Comparison of ENCODE assay signal across 9 cellular contexts in genomic region chr14:95520346-95520745, GRCh38. TPM values are rescaled to one million over a fixed set of nuclear protein-coding genes. Genes with fewer than 3 reads are reported as not detected.
DNase-seq lines count a peak whose midpoint lies in the region; ATAC-seq and TF ChIP-seq lines count a peak whose summit lies in the region.
"Had no signal": no experiment of that assay in that cellular context is flagged by ENCODE, and none has a peak within 500 bp of the region (broad histone marks: within the 10 kb centered on the region; RNA-seq: fewer than 3 reads in every experiment).

No MANE protein-coding gene starts in this region.

- no peak overlapping the region for H3K27ac ChIP-seq in testis

- no peak overlapping the region for H3K4me3 ChIP-seq in testis

- no peak for TF ChIP-seq CTCF in testis (IDR thresholded peaks at IDR 0.05)

- DNase-seq in AML-193 (lab: John Stamatoyannopoulos, UW) (peak; percentile 54 to 56), naive B cell (peak; percentile 26), NOMO-1 (lab: John Stamatoyannopoulos, UW; ENCODE audit: unreplicated experiment in 2 of 2) (no peak), testis (no peak), DMS 273 treated with DMSO at 0.1 percent for 48 hours (lab: John Stamatoyannopoulos, UW) (no peak), kidney glomerular epithelial cell (lab: John Stamatoyannopoulos, UW) (no peak)
- DNase-seq in activated naive CD4-positive, alpha-beta T cell treated with anti-CD3 and anti-CD28 coated beads, Interleukin-2, amount 50 U/mL, for 72 hours (ENCODE audit: low spot score in 2 of 2) = no peak
- DNase-seq: NCI-H146 had no signal

- H3K4me1 ChIP-seq in testis = peaks cover 58% of the 10 kb centered on the region

- no peaks in the 10 kb centered on the region for H3K27me3 ChIP-seq in testis

- H3K27me3 Mint-ChIP-seq in IgD-negative memory B cell = no peaks in the 10 kb centered on the region
- no peaks in the 10 kb centered on the region for H3K27me3 Mint-ChIP-seq in naive B cell

- intact Hi-C loops in testis (cut with DNase I; ENCODE audit: low total_unique reads) = no loop called here

- no peak for ATAC-seq in activated naive CD4-positive, alpha-beta T cell treated with anti-CD3 and anti-CD28 coated beads, Interleukin-2, amount 50 U/mL, for 72 hours
- ATAC-seq in naive B cell (ENCODE audit: low read depth in 2 of 2) = peak in 1 of 2 donors; percentile 10

- no peaks in the 10 kb centered on the region for H3K36me3 Mint-ChIP-seq in IgD-negative memory B cell
- H3K36me3 Mint-ChIP-seq in activated naive CD4-positive, alpha-beta T cell treated with anti-CD3 and anti-CD28 coated beads, Interleukin-2, amount 50 U/mL, for 72 hours = peaks cover under 1 to 5% of the 10 kb centered on the region in 2 donors
- no peaks in the 10 kb centered on the region for H3K36me3 Mint-ChIP-seq in naive B cell

- H3K9me3 Mint-ChIP-seq in IgD-negative memory B cell (no peaks in the 10 kb centered on the region), naive B cell (no peaks in the 10 kb centered on the region)
- no peaks in the 10 kb centered on the region for H3K9me3 Mint-ChIP-seq in activated naive CD4-positive, alpha-beta T cell treated with anti-CD3 and anti-CD28 coated beads, Interleukin-2, amount 50 U/mL, for 72 hours

- WGBS in testis, 2 donors = 74 to 84% methylated on average over 3 of the region's 3 CpGs

- H3K27ac Mint-ChIP-seq in IgD-negative memory B cell (peak overlapping the region; percentile 79 to 95 (median 94)), naive B cell (peak overlapping the region in 5 of 6 donors; percentile 3 to 96 (median 91))
- H3K27ac Mint-ChIP-seq in activated naive CD4-positive, alpha-beta T cell treated with anti-CD3 and anti-CD28 coated beads, Interleukin-2, amount 50 U/mL, for 72 hours = peak overlapping the region; percentile 87 to 97

- H3K4me3 Mint-ChIP-seq in IgD-negative memory B cell (peak overlapping the region; percentile 76 to 89 (median 83)), naive B cell (peak overlapping the region; percentile 54 to 95 (median 80))

- H3K9me3 ChIP-seq in testis = no peaks in the 10 kb centered on the region

- H3K4me1 Mint-ChIP-seq in IgD-negative memory B cell = peaks cover 41 to 57% (median 44%) of the 10 kb centered on the region in 3 donors
- peaks cover 54 to 68% (median 60%) of the 10 kb centered on the region in 3 donors for H3K4me1 Mint-ChIP-seq in naive B cell

- no peaks in the 10 kb centered on the region for H3K36me3 ChIP-seq in testis (ENCODE audit: low read depth, missing control alignments)

- no peak for TF ChIP-seq POLR2A in testis (IDR thresholded peaks at IDR 0.05)

RNA-seq across cellular contexts. Expression of gene SYNE3, which starts 3.9 kb away (rescaled TPM):
- 8.8 TPM for polyA plus RNA-seq in IgD-negative memory B cell
- 10 to 100 TPM in 1 of 2 donors, 1 to 10 TPM in 1; 9.9 to 73.8 TPM for total RNA-seq in activated naive CD4-positive, alpha-beta T cell treated with anti-CD3 and anti-CD28 coated beads, Interleukin-2, amount 50 U/mL, for 72 hours
- polyA plus RNA-seq in naive B cell (ENCODE audit: low read depth in 6 of 6) = 1 to 10 TPM in 5 of 6 donors, under 1 TPM in 1; 0.71 to 9.4 (median 5.3) TPM
- 10 to 100 TPM; 37.6 to 38.9 TPM for total RNA-seq in testis
- 8.3 TPM for polyA plus RNA-seq in testis (ENCODE audit: insufficient read depth, low read depth, low replicate concordance)

RNA-seq across cellular contexts. Expression of gene GLRX5, which starts 14.5 kb away (rescaled TPM):
- 34.5 TPM for polyA plus RNA-seq in IgD-negative memory B cell
- 10 to 100 TPM; 36.0 to 45.9 TPM for total RNA-seq in activated naive CD4-positive, alpha-beta T cell treated with anti-CD3 and anti-CD28 coated beads, Interleukin-2, amount 50 U/mL, for 72 hours
- polyA plus RNA-seq in naive B cell (ENCODE audit: low read depth in 6 of 6) = 10 to 100 TPM; 51.3 to 98.1 (median 62.4) TPM
- total RNA-seq in testis = 10 to 100 TPM; 83.9 to 95.0 TPM
- 101 TPM for polyA plus RNA-seq in testis (ENCODE audit: insufficient read depth, low read depth, low replicate concordance)

Comparison
In these comparisons a context has a peak if more than half of its experiments do, and no peak if none do; other contexts are left out.
1. DNase-seq: peak in AML-193 (2 of 2) and naive B cell (single experiment); none in activated naive CD4-positive, alpha-beta T cell treated with anti-CD3 and anti-CD28 coated beads, Interleukin-2, amount 50 U/mL, for 72 hours (0 of 2), NOMO-1 (0 of 2), testis (single experiment), DMS 273 treated with DMSO at 0.1 percent for 48 hours (single experiment) and kidney glomerular epithelial cell (single experiment).
2. Peak in every context shown above with its lines, with median percentiles within 50 percentile points of each other: H3K27ac Mint-ChIP-seq.